ENCODE assay signal across 8 cellular contexts in genomic region chr17:77471984-77472836, GRCh38.
DNase-seq lines count a peak whose midpoint lies in the region; ATAC-seq, FAIRE-seq and TF ChIP-seq lines count a peak whose summit lies in the region.

No MANE protein-coding gene starts in this region.

- DNase-seq in COLO829 (ENCODE audit: low spot score) (peak; percentile 65), T-helper 17 cell (no peak), OCI-M1 (lab: John Stamatoyannopoulos, UW) (no peak), D721Med (ENCODE audit: insufficient read length, low spot score) (no peak)
- no peak for DNase-seq in natural killer cell treated with Interleukin-12 subunit alpha and Interleukin-12 subunit beta and Interleukin-15 and Interleukin-18, amount 100 ng/mL, for 72 hours (ENCODE audit: low spot score)

- FAIRE-seq in D721Med (lab: Jason Lieb, UNC): no peak

- H3K4me3 ChIP-seq in esophagus (ENCODE audit: low read depth in 1 of 2, low read length in 2 of 2): no peak overlapping the region

- no peaks in the 10 kb centered on the region for H3K27me3 Mint-ChIP-seq in T-helper 17 cell
- no peaks in the 10 kb centered on the region for H3K27me3 Mint-ChIP-seq in natural killer cell treated with Interleukin-12 subunit alpha and Interleukin-12 subunit beta and Interleukin-15 and Interleukin-18, amount 100 ng/mL, for 72 hours

- peak overlapping the region; percentile 88 for H3K4me3 Mint-ChIP-seq in T-helper 17 cell
- H3K4me3 Mint-ChIP-seq in natural killer cell treated with Interleukin-12 subunit alpha and Interleukin-12 subunit beta and Interleukin-15 and Interleukin-18, amount 100 ng/mL, for 72 hours: peak overlapping the region; percentile 89

- H3K4me1 Mint-ChIP-seq in T-helper 17 cell: peaks cover 86% of the 10 kb centered on the region
- peaks cover 82 to 85% of the 10 kb centered on the region in 2 donors for H3K4me1 Mint-ChIP-seq in natural killer cell treated with Interleukin-12 subunit alpha and Interleukin-12 subunit beta and Interleukin-15 and Interleukin-18, amount 100 ng/mL, for 72 hours (ENCODE audit: low read depth in 2 of 2)

- H3K9me3 Mint-ChIP-seq in natural killer cell treated with Interleukin-12 subunit alpha and Interleukin-12 subunit beta and Interleukin-15 and Interleukin-18, amount 100 ng/mL, for 72 hours: peaks cover 10% of the 10 kb centered on the region

- peaks cover 35 to 47% of the 10 kb centered on the region in 2 donors for H3K4me1 ChIP-seq in esophagus (ENCODE audit: control insufficient read depth in 2 of 2, insufficient read depth in 2 of 2, low read length in 1 of 2)

- ATAC-seq in T-helper 17 cell (peak; percentile 18), GM18861 (IDR thresholded peaks at IDR 0.05; ENCODE audit: unreplicated experiment) (no peak)
- peak; percentile 7 to 71 for ATAC-seq in natural killer cell treated with Interleukin-12 subunit alpha and Interleukin-12 subunit beta and Interleukin-15 and Interleukin-18, amount 100 ng/mL, for 72 hours

- no peaks in the 10 kb centered on the region for H3K27me3 ChIP-seq in esophagus (ENCODE audit: control insufficient read depth in 1 of 2, insufficient read depth in 2 of 2, low read length in 2 of 2)

- 10 to 22% methylated on average over 18 of the region's 18 CpGs for WGBS in esophagus, 2 donors

- H3K9me3 ChIP-seq in KOPT-K1 (ENCODE audit: insufficient read depth, low read length, poor library complexity, severe bottlenecking): no peaks in the 10 kb centered on the region
- no peaks in the 10 kb centered on the region for H3K9me3 ChIP-seq in T-helper 17 cell (ENCODE audit: control insufficient read depth, low read length, poor library complexity, severe bottlenecking)
- H3K9me3 ChIP-seq in esophagus (ENCODE audit: control insufficient read depth in 2 of 2, insufficient read depth in 1 of 2, low read depth in 1 of 2, low read length in 1 of 2): no peaks in the 10 kb centered on the region

- H3K36me3 ChIP-seq in KOPT-K1 (ENCODE audit: insufficient read depth, low read length) (peaks cover 98% of the 10 kb centered on the region), esophagus (ENCODE audit: control insufficient read depth in 2 of 2, insufficient read depth in 2 of 2, low read length in 1 of 2) (peaks cover 0 to 8% of the 10 kb centered on the region in 2 donors)

- H3K27ac Mint-ChIP-seq in T-helper 17 cell: peak overlapping the region; percentile 99
- peak overlapping the region; percentile 78 to 89 for H3K27ac Mint-ChIP-seq in natural killer cell treated with Interleukin-12 subunit alpha and Interleukin-12 subunit beta and Interleukin-15 and Interleukin-18, amount 100 ng/mL, for 72 hours

- peak overlapping the region; percentile 28 for H3K27ac ChIP-seq in KOPT-K1 (ENCODE audit: low read depth, low read length, poor library complexity, severe bottlenecking)
- H3K27ac ChIP-seq in esophagus (ENCODE audit: low read depth in 2 of 2, low read length in 1 of 2): peak overlapping the region; percentile 75 to 91

- peaks cover 22% of the 10 kb centered on the region for H3K36me3 Mint-ChIP-seq in T-helper 17 cell (ENCODE audit: low read depth)
- H3K36me3 Mint-ChIP-seq in natural killer cell treated with Interleukin-12 subunit alpha and Interleukin-12 subunit beta and Interleukin-15 and Interleukin-18, amount 100 ng/mL, for 72 hours: peaks cover 12% of the 10 kb centered on the region

- no peak for TF ChIP-seq CTCF in D721Med (IDR thresholded peaks at IDR 0.05; ENCODE audit: insufficient read depth, missing control alignments)
